19 cellular contexts compared by ENCODE assay signal in the genomic region with DNA sequence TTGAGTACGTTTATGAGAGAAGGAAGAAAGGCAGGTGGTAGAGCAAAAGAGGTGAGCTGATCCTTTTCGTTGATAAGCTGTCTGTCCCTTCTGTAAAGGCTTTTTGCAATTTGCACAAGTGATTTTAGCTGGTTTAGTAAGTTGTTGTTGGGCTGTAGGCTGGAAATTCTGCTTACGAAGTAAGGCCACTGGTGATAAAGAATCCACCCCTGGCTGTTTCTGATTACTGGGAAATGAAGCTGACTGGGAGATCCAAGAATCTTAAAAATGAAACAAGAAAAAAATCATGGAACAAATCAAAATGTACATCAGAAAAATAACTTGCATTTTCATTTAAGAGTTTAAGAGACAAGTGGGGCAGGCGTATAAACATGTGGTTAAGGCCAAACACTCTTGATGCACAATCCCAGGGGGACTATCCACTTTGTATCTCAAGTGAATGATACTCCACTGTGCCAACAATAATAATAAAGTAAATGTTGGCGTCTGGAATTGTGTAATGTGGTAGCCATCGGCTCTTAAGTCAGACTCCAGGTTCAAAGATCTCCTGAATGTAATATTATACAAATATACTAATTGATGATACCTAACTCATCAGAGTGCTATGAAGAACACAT. TPM values are rescaled to one million over a fixed set of nuclear protein-coding genes. Genes with fewer than 3 reads are reported as not detected.
DNase-seq lines count a peak whose midpoint lies in the region; ATAC-seq and TF ChIP-seq lines count a peak whose summit lies in the region.
"Had no signal": no experiment of that assay in that cellular context is flagged by ENCODE, and none has a peak within 500 bp of the region (broad histone marks: within the 10 kb centered on the region; RNA-seq: fewer than 3 reads in every experiment).

No MANE protein-coding gene starts in this region.

- TF ChIP-seq POLR2A in tibial nerve (IDR thresholded peaks at IDR 0.05): no peak

- in situ Hi-C loops in mammary epithelial cell (cut with MboI; ENCODE audit: low sequenced_read_pairs in 2 of 2): no loop called here

- H3K4me3 Mint-ChIP-seq in MCF 10A (ENCODE audit: unreplicated experiment): no peak overlapping the region
- H3K4me3 Mint-ChIP-seq: activated CD4-positive, alpha-beta T cell treated with anti-CD3 and anti-CD28 coated beads, Interleukin-2, amount 10 ng/mL, durations not matched to agents 24 days and 14 days; activated naive CD4-positive, alpha-beta T cell treated with anti-CD3 and anti-CD28 coated beads, Interleukin-2, amount 50 U/mL, for 24 hours had no signal

- H3K4me1 ChIP-seq in mammary epithelial cell (ENCODE audit: insufficient read depth, low read length) (no peaks in the 10 kb centered on the region), left ventricle myocardium inferior (peaks cover 29% of the 10 kb centered on the region), tibial nerve (peaks cover 0 to 18% (median 5%) of the 10 kb centered on the region in 4 donors)

- no peak overlapping the region for H3K27ac Mint-ChIP-seq in MCF 10A (ENCODE audit: low read depth, unreplicated experiment)
- H3K27ac Mint-ChIP-seq: activated CD4-positive, alpha-beta T cell treated with anti-CD3 and anti-CD28 coated beads, Interleukin-2, amount 10 ng/mL, durations not matched to agents 24 days and 14 days; activated naive CD4-positive, alpha-beta T cell treated with anti-CD3 and anti-CD28 coated beads, Interleukin-2, amount 50 U/mL, for 24 hours had no signal

- H2AFZ ChIP-seq in mammary epithelial cell (ENCODE audit: low read depth, low read length): no peak overlapping the region

- no peaks in the 10 kb centered on the region for H3K4me1 Mint-ChIP-seq in MCF 10A (ENCODE audit: insufficient read depth, unreplicated experiment)

- peaks cover 27% of the 10 kb centered on the region for H3K79me2 ChIP-seq in mammary epithelial cell (ENCODE audit: insufficient read depth, low read length)

- dilution Hi-C loops in mammary epithelial cell (cut with HindIII; ENCODE audit: low sequenced_read_pairs): no loop called here

- no peak for TF ChIP-seq EP300 in tibial nerve (IDR thresholded peaks at IDR 0.05)

- H3K9me3 Mint-ChIP-seq in MCF 10A (ENCODE audit: unreplicated experiment): no peaks in the 10 kb centered on the region
- H3K9me3 Mint-ChIP-seq: activated CD4-positive, alpha-beta T cell treated with anti-CD3 and anti-CD28 coated beads, Interleukin-2, amount 10 ng/mL, durations not matched to agents 24 days and 14 days; activated naive CD4-positive, alpha-beta T cell treated with anti-CD3 and anti-CD28 coated beads, Interleukin-2, amount 50 U/mL, for 24 hours had no signal

- H3K27ac ChIP-seq in mammary epithelial cell (ENCODE audit: insufficient read depth, low read depth, low read length) (no peak overlapping the region), left ventricle myocardium inferior (replicated peaks) (peak overlapping the region; percentile 9), coronary artery (peak overlapping the region in 1 of 2 donors; percentile 51), tibial nerve (peak overlapping the region in 1 of 4 donors; percentile 56)
- H3K27ac ChIP-seq: neutrophil had no signal

- no peaks in the 10 kb centered on the region for H3K27me3 Mint-ChIP-seq in MCF 10A (ENCODE audit: insufficient read depth, unreplicated experiment)
- H3K27me3 Mint-ChIP-seq: activated CD4-positive, alpha-beta T cell treated with anti-CD3 and anti-CD28 coated beads, Interleukin-2, amount 10 ng/mL, durations not matched to agents 24 days and 14 days; activated naive CD4-positive, alpha-beta T cell treated with anti-CD3 and anti-CD28 coated beads, Interleukin-2, amount 50 U/mL, for 24 hours had no signal

- ATAC-seq in GM19467 (IDR thresholded peaks at IDR 0.05; ENCODE audit: unreplicated experiment): no peak

- H3K9me3 ChIP-seq in mammary epithelial cell (replicated peaks; ENCODE audit: insufficient read depth, low read length) (no peaks in the 10 kb centered on the region), left ventricle myocardium inferior (replicated peaks) (no peaks in the 10 kb centered on the region), tibial nerve (no peaks in the 10 kb centered on the region)
- H3K9me3 ChIP-seq: neutrophil had no signal

- WGBS in mammary epithelial cell (ENCODE audit: low coverage, missing lambda C conversion rate): 82% methylated on average over 6 of the region's 6 CpGs
- 55 to 57% methylated on average over 6 of the region's 6 CpGs for WGBS in tibial nerve, 2 donors

- DNase-seq in MCF 10A (ENCODE audit: unreplicated experiment): peak; percentile 45
- DNase-seq in mammary epithelial cell: no peak
- peak; percentile 36 for DNase-seq in astrocyte of the hippocampus (ENCODE audit: low read depth, low spot score)
- no peak for DNase-seq in left ventricle myocardium inferior
- DNase-seq in coronary artery (ENCODE audit: low spot score): no peak
- DNase-seq in tibial nerve (ENCODE audit: low spot score in 2 of 2): no peak
- DNase-seq in NCI-H1048 (lab: John Stamatoyannopoulos, UW): no peak
- DNase-seq: ACHN; activated CD4-positive, alpha-beta T cell treated with anti-CD3 and anti-CD28 coated beads, Interleukin-2, amount 10 ng/mL, durations not matched to agents 24 days and 14 days; GDM1; mesendoderm; NCI-H1105 treated with DMSO at 0.1 percent for 48 hours; NCI-H226; SHP77; stimulated activated CD4-positive, alpha-beta T cell treated with anti-CD3 and anti-CD28 coated beads, Interleukin-4, amount 100 ng/mL, for 24 hours; trophoblast cell had no signal

- H3K27me3 ChIP-seq in mammary epithelial cell (ENCODE audit: insufficient read depth, low read length): no peaks in the 10 kb centered on the region
- H3K27me3 ChIP-seq in left ventricle myocardium inferior (ENCODE audit: low read depth): no peaks in the 10 kb centered on the region
- no peaks in the 10 kb centered on the region for H3K27me3 ChIP-seq in tibial nerve
- H3K27me3 ChIP-seq: neutrophil had no signal

- H3K36me3 Mint-ChIP-seq in MCF 10A (ENCODE audit: insufficient read depth, unreplicated experiment): peaks cover 74% of the 10 kb centered on the region

- intact Hi-C loops in MCF 10A (cut with micrococcal nuclease): no loop called here
- intact Hi-C loops in mammary epithelial cell (cut with micrococcal nuclease): no loop called here
- intact Hi-C loops in left ventricle myocardium inferior (cut with micrococcal nuclease): no loop called here

- peaks cover 17% of the 10 kb centered on the region for H3K36me3 ChIP-seq in mammary epithelial cell (ENCODE audit: insufficient read depth, low read length)
- peaks cover 49% of the 10 kb centered on the region for H3K36me3 ChIP-seq in left ventricle myocardium inferior
- H3K36me3 ChIP-seq in tibial nerve: peaks cover 0 to 51% (median under 1%) of the 10 kb centered on the region in 3 donors

- BruUV-seq in MCF 10A (replicated peaks; lab: Mats Ljungman, UMichigan): no TSS peak
- no TSS peak for BruUV-seq in mammary epithelial cell (replicated peaks; lab: Mats Ljungman, UMichigan)

- H3K4me2 ChIP-seq in mammary epithelial cell (ENCODE audit: insufficient read depth, low read depth, low read length): no peak overlapping the region

- H3K4me3 ChIP-seq in mammary epithelial cell (replicated peaks in 1 of 3; ENCODE audit: insufficient read depth in 1 of 3, low read depth in 2 of 3, low read length in 3 of 3) (no peak overlapping the region), left ventricle myocardium inferior (no peak overlapping the region), coronary artery (no peak overlapping the region), tibial nerve (no peak overlapping the region)

- H3K9ac ChIP-seq in mammary epithelial cell (ENCODE audit: insufficient read depth, low read length): no peak overlapping the region

- H4K20me1 ChIP-seq in mammary epithelial cell (ENCODE audit: insufficient read depth, low read length): no peaks in the 10 kb centered on the region

- POLR2A ChIA-PET in MCF 10A (lab: Yijun Ruan, JAX): interaction anchor here (1.1 to 2.1 kb wide), 2 partner anchors 14 to 25 kb away, joined by 3 to 5 read pairs; a partner anchor contains a TSS

- CTCF ChIA-PET in MCF 10A (lab: Yijun Ruan, JAX) (interaction anchor here (0.5 to 0.7 kb wide), 3 partner anchors 30 to 608 kb away, joined by 3 to 4 read pairs (median 3); no protein-coding TSS in a partner anchor), mammary epithelial cell (lab: Charles Lee; ENCODE audit: low non-redundant PET) (no interaction called here)

- TF ChIP-seq CTCF in MCF 10A (IDR thresholded peaks at IDR 0.05; ENCODE audit: unreplicated experiment) (no peak), mammary epithelial cell (conservative IDR thresholded peaks at IDR 0.05 in 1 of 2, IDR thresholded peaks at IDR 0.05 in 1 of 2; ENCODE audit: extremely low read depth in 1 of 2, insufficient read depth in 1 of 2, low read depth in 1 of 2, low read length in 2 of 2) (no peak), left ventricle myocardium inferior (IDR thresholded peaks at IDR 0.05; ENCODE audit: borderline replicate concordance) (no peak), coronary artery (IDR thresholded peaks at IDR 0.05) (no peak), tibial nerve (IDR thresholded peaks at IDR 0.05) (no peak)

RNA-seq across cellular contexts. Expression of a gene that starts 24.6 kb away (rescaled TPM):
- 12.1 and 14.4 TPM in 2 replicates for total RNA-seq in MCF 10A (2022)
- 10 to 100 TPM; 11.4 to 13.5 TPM for total RNA-seq in mammary epithelial cell
- polyA plus RNA-seq in mammary epithelial cell: 5.1 TPM
- polyA minus RNA-seq in mammary epithelial cell: 2.6 TPM
- total RNA-seq in left ventricle myocardium inferior: 7.5 TPM
- 10 to 100 TPM; 14.4 to 24.0 (median 19.3) TPM for total RNA-seq in tibial nerve

RNA-seq across cellular contexts. Expression of a gene that starts 56.1 kb away (rescaled TPM):
- total RNA-seq in MCF 10A (2022) (43.6 and 43.9 TPM in 2 replicates), mammary epithelial cell (10 to 100 TPM; 43.1 to 49.0 TPM), left ventricle myocardium inferior (25.3 TPM), tibial nerve (100 to 1,000 TPM in 1 of 4 donors, 10 to 100 TPM in 3; 61.0 to 108 (median 82.0) TPM)
- polyA plus RNA-seq in mammary epithelial cell: 34.6 TPM
- 31.8 TPM for polyA minus RNA-seq in mammary epithelial cell

Comparison
In these comparisons a context has a peak if more than half of its experiments do, and no peak if none do; other contexts are left out.
1. DNase-seq: peak in MCF 10A (single experiment) and astrocyte of the hippocampus (single experiment); none in mammary epithelial cell (single experiment), left ventricle myocardium inferior (single experiment), coronary artery (single experiment), tibial nerve (0 of 2) and NCI-H1048 (single experiment).